Comparison of ENCODE assay signal across 1 cellular context in the genomic region with DNA sequence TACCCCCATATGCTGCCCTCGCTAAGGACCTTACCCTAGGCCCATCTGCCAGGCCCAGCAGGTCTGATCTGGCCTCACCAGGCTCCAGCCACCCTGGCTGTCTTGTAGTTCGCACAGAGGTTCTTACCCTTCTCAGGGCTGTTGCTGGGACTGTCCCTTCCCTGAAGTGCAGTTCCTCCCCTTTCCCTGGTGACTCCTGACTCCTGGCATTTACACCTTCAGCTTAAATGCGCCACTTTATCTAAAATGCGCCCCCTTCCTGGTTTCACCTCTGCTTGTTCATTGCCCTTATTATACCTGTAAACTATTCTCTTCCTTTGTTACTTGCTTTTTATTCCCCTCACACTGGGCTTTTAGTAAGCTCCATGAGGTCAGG.
TF ChIP-seq lines count a peak whose summit lies in the region.

No MANE protein-coding gene starts in this region.

TF ChIP-seq in SK-N-SH, 30 proteins besides CTCF, POLR2A, EP300 and RAD21 (continued from another document):
- TF ChIP-seq, protein P1, sequence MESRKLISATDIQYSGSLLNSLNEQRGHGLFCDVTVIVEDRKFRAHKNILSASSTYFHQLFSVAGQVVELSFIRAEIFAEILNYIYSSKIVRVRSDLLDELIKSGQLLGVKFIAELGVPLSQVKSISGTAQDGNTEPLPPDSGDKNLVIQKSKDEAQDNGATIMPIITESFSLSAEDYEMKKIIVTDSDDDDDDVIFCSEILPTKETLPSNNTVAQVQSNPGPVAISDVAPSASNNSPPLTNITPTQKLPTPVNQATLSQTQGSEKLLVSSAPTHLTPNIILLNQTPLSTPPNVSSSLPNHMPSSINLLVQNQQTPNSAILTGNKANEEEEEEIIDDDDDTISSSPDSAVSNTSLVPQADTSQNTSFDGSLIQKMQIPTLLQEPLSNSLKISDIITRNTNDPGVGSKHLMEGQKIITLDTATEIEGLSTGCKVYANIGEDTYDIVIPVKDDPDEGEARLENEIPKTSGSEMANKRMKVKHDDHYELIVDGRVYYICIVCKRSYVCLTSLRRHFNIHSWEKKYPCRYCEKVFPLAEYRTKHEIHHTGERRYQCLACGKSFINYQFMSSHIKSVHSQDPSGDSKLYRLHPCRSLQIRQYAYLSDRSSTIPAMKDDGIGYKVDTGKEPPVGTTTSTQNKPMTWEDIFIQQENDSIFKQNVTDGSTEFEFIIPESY (IDR thresholded peaks at IDR 0.05; ENCODE audit: borderline replicate concordance, low read depth): no peak
